Comparison of ENCODE assay signal across 1 cellular context in the genomic region with DNA sequence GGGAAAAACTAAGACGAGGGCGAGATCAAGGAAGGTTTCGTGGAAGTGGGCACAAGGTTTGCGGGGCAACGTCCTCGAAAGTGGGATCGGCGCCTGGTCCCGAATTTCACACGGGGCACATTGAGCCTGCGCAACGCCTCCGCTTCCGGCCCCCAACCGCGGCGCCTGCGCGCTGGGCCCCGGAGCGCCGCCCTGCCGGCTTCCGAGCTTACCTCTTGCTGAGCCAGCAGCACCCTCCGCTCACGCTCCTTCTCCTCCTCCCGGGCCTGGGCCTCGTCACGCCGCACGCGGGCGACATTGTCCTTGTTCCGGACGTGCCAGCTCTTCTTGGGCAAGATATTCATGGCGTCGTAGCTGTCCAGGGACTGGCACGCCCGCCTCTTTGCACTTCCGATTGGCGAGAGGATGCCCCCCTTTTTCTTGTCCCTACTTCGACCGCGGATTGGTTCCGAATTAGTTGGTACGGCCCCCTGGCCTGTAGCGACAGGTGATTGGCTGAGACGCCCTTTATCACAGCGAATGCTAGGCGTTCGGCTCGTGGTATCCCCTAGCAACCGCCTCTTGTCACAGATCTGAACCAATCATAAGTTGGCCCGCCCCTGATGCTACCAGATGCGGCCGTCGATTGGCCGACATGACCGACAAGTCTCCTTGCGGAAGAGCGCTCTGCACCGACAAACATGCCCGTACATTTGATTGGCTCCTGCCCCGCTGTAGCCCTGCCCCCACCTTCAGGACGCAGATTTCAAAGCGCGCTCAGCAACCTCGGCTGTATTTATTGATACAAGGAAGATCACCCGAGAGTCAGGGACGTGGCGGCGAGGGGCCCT.
TF ChIP-seq lines count a peak whose summit lies in the region.

TSS of gene LENG1 (minus strand) at position 370 of the 830 bp plus-strand sequence. CDS start at position 344, 26 bp downstream.

TF ChIP-seq in K562, 482 proteins besides CTCF, POLR2A, EP300 and RAD21 (continued from another document and continues in another):
- TF ChIP-seq CREB3 (tag; conservative IDR thresholded peaks at IDR 0.05; ENCODE audit: low read depth) (no peak; the same call in 1 of the 2 replicates), KDM5B (IDR thresholded peaks at IDR 0.05; ENCODE audit: insufficient replicate concordance, low read depth, low read length) (no peak), THRB (CRISPR knock-in tag; conservative IDR thresholded peaks at IDR 0.05) (no peak), REST (CRISPR knock-in tag; IDR thresholded peaks at IDR 0.05; ENCODE audit: low read depth) (peak; percentile 69; the same call in 1 of the 2 replicates), FOXA3 (CRISPR knock-in tag; conservative IDR thresholded peaks at IDR 0.05 in 1 of 2, IDR thresholded peaks at IDR 0.05 in 1 of 2) (0 out of 4 replicates have a peak, but pooled peaks of 1 of the 2 experiments have one; percentile 62), ZNF143 (CRISPR knock-in tag; IDR thresholded peaks at IDR 0.05) (0 out of 2 replicates have a peak, but pooled peaks have one; percentile 7), SIX5 (IDR thresholded peaks at IDR 0.05; ENCODE audit: borderline replicate concordance in 1 of 2, insufficient read depth in 1 of 2, low read depth in 1 of 2, low read length in 2 of 2) (no peak), HMG20B (CRISPR knock-in tag; IDR thresholded peaks at IDR 0.05) (no peak), CBFA2T2 (conservative IDR thresholded peaks at IDR 0.05) (no peak), TRIM25 (IDR thresholded peaks at IDR 0.05; ENCODE audit: borderline replicate concordance) (no peak), TRIM24 (IDR thresholded peaks at IDR 0.05) (no peak), SOX6 (IDR thresholded peaks at IDR 0.05) (peak; percentile 31; the same call in 1 of the 2 replicates), NFYB (IDR thresholded peaks at IDR 0.05; ENCODE audit: extremely low read depth, insufficient read length) (peak; percentile 98), HOMEZ (CRISPR knock-in tag; IDR thresholded peaks at IDR 0.05) (no peak), ZNF311 (CRISPR knock-in tag; IDR thresholded peaks at IDR 0.05) (no peak), NUFIP1 (IDR thresholded peaks at IDR 0.05; ENCODE audit: partially characterized antibody) (no peak), HDAC2 (IDR thresholded peaks at IDR 0.05) (peak; percentile 21; the same call in 1 of the 2 replicates), MLLT1 (IDR thresholded peaks at IDR 0.05) (peak in 1 of 2 experiments; percentile 83; a peak in 1 of 4 replicates), PHTF2 (CRISPR knock-in tag; IDR thresholded peaks at IDR 0.05) (no peak), ZNF764 (CRISPR knock-in tag; IDR thresholded peaks at IDR 0.05; ENCODE audit: low read depth) (no peak)
- TF ChIP-seq, protein P1, sequence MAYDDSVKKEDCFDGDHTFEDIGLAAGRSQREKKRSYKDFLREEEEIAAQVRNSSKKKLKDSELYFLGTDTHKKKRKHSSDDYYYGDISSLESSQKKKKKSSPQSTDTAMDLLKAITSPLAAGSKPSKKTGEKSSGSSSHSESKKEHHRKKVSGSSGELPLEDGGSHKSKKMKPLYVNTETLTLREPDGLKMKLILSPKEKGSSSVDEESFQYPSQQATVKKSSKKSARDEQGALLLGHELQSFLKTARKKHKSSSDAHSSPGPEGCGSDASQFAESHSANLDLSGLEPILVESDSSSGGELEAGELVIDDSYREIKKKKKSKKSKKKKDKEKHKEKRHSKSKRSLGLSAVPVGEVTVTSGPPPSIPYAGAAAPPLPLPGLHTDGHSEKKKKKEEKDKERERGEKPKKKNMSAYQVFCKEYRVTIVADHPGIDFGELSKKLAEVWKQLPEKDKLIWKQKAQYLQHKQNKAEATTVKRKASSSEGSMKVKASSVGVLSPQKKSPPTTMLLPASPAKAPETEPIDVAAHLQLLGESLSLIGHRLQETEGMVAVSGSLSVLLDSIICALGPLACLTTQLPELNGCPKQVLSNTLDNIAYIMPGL (CRISPR knock-in tag; IDR thresholded peaks at IDR 0.05): peak; percentile 76; the same call in 1 of the 2 replicates
- TF ChIP-seq, protein P2, sequence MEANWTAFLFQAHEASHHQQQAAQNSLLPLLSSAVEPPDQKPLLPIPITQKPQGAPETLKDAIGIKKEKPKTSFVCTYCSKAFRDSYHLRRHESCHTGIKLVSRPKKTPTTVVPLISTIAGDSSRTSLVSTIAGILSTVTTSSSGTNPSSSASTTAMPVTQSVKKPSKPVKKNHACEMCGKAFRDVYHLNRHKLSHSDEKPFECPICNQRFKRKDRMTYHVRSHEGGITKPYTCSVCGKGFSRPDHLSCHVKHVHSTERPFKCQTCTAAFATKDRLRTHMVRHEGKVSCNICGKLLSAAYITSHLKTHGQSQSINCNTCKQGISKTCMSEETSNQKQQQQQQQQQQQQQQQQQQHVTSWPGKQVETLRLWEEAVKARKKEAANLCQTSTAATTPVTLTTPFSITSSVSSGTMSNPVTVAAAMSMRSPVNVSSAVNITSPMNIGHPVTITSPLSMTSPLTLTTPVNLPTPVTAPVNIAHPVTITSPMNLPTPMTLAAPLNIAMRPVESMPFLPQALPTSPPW (CRISPR knock-in tag; IDR thresholded peaks at IDR 0.05): peak; percentile 100
- TF ChIP-seq, protein P3, sequence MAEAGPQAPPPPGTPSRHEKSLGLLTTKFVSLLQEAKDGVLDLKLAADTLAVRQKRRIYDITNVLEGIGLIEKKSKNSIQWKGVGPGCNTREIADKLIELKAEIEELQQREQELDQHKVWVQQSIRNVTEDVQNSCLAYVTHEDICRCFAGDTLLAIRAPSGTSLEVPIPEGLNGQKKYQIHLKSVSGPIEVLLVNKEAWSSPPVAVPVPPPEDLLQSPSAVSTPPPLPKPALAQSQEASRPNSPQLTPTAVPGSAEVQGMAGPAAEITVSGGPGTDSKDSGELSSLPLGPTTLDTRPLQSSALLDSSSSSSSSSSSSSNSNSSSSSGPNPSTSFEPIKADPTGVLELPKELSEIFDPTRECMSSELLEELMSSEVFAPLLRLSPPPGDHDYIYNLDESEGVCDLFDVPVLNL (CRISPR knock-in tag; IDR thresholded peaks at IDR 0.05; ENCODE audit: low read depth): peak; percentile 75; the same call in 1 of the 2 replicates
- TF ChIP-seq, protein P4, sequence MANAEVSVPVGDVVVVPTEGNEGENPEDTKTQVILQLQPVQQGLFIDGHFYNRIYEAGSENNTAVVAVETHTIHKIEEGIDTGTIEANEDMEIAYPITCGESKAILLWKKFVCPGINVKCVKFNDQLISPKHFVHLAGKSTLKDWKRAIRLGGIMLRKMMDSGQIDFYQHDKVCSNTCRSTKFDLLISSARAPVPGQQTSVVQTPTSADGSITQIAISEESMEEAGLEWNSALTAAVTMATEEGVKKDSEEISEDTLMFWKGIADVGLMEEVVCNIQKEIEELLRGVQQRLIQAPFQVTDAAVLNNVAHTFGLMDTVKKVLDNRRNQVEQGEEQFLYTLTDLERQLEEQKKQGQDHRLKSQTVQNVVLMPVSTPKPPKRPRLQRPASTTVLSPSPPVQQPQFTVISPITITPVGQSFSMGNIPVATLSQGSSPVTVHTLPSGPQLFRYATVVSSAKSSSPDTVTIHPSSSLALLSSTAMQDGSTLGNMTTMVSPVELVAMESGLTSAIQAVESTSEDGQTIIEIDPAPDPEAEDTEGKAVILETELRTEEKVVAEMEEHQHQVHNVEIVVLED (CRISPR knock-in tag; IDR thresholded peaks at IDR 0.05): 0 out of 2 replicates have a peak, but pooled peaks have one; percentile 3
- TF ChIP-seq, protein P5, sequence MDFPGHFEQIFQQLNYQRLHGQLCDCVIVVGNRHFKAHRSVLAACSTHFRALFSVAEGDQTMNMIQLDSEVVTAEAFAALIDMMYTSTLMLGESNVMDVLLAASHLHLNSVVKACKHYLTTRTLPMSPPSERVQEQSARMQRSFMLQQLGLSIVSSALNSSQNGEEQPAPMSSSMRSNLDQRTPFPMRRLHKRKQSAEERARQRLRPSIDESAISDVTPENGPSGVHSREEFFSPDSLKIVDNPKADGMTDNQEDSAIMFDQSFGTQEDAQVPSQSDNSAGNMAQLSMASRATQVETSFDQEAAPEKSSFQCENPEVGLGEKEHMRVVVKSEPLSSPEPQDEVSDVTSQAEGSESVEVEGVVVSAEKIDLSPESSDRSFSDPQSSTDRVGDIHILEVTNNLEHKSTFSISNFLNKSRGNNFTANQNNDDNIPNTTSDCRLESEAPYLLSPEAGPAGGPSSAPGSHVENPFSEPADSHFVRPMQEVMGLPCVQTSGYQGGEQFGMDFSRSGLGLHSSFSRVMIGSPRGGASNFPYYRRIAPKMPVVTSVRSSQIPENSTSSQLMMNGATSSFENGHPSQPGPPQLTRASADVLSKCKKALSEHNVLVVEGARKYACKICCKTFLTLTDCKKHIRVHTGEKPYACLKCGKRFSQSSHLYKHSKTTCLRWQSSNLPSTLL (IDR thresholded peaks at IDR 0.05): no peak
- TF ChIP-seq, protein P6, sequence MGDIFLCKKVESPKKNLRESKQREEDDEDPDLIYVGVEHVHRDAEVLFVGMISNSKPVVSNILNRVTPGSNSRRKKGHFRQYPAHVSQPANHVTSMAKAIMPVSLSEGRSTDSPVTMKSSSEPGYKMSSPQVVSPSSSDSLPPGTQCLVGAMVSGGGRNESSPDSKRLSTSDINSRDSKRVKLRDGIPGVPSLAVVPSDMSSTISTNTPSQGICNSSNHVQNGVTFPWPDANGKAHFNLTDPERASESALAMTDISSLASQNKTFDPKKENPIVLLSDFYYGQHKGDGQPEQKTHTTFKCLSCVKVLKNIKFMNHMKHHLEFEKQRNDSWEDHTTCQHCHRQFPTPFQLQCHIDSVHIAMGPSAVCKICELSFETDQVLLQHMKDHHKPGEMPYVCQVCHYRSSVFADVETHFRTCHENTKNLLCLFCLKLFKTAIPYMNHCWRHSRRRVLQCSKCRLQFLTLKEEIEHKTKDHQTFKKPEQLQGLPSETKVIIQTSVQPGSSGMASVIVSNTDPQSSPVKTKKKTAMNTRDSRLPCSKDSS (IDR thresholded peaks at IDR 0.05; ENCODE audit: low read depth, partially characterized antibody): no peak
